Comparison of ENCODE assay signal across 27 cellular contexts in genomic region chr16:89288577-89288844, GRCh38.
"Had no signal": no experiment of that assay in that cellular context is flagged by ENCODE, and none has a peak within 500 bp of the region (broad histone marks: within the 10 kb centered on the region; RNA-seq: fewer than 3 reads in every experiment).

No MANE protein-coding gene starts in this region.

- H3K4me3 ChIP-seq: ascending aorta had no signal

- H3K9me3 Mint-ChIP-seq: activated CD4-positive, alpha-beta memory T cell treated with anti-CD3 and anti-CD28 coated beads, Interleukin-2, amount 10 ng/mL, durations not matched to agents 7 days and 5 days; activated naive CD4-positive, alpha-beta T cell treated with anti-CD3 and anti-CD28 coated beads, Interleukin-2, amount 50 U/mL, for 24 hours; activated naive CD8-positive, alpha-beta T cell treated with anti-CD3 and anti-CD28 coated beads, Interleukin-2, amount 10 ng/mL, durations not matched to agents 7 days and 5 days; activated T-helper 2 cell treated with anti-CD3 and anti-CD28 coated beads, Interferon-gamma antibody, Interleukin-2, Interleukin-4, amounts not matched to agents 10 μg/mL and 5 μg/mL and 100 μg/mL, durations not matched to agents 14 hours and 24 hours and 36 hours had no signal

- H3K4me1 ChIP-seq: ascending aorta had no signal

- H3K27me3 ChIP-seq: ascending aorta had no signal

- H3K27ac Mint-ChIP-seq: activated CD4-positive, alpha-beta memory T cell treated with anti-CD3 and anti-CD28 coated beads, Interleukin-2, amount 10 ng/mL, durations not matched to agents 7 days and 5 days; activated naive CD4-positive, alpha-beta T cell treated with anti-CD3 and anti-CD28 coated beads, Interleukin-2, amount 50 U/mL, for 24 hours; activated naive CD8-positive, alpha-beta T cell treated with anti-CD3 and anti-CD28 coated beads, Interleukin-2, amount 10 ng/mL, durations not matched to agents 7 days and 5 days; activated T-helper 2 cell treated with anti-CD3 and anti-CD28 coated beads, Interferon-gamma antibody, Interleukin-2, Interleukin-4, amounts not matched to agents 10 μg/mL and 5 μg/mL and 100 μg/mL, durations not matched to agents 14 hours and 24 hours and 36 hours had no signal

- H3K4me3 Mint-ChIP-seq: activated CD4-positive, alpha-beta memory T cell treated with anti-CD3 and anti-CD28 coated beads, Interleukin-2, amount 10 ng/mL, durations not matched to agents 7 days and 5 days; activated CD8-positive, alpha-beta memory T cell treated with anti-CD3 and anti-CD28 coated beads, Interleukin-2, amount 10 ng/mL, durations not matched to agents 7 days and 5 days; activated naive CD4-positive, alpha-beta T cell treated with anti-CD3 and anti-CD28 coated beads, Interleukin-2, amount 50 U/mL, for 24 hours; activated naive CD8-positive, alpha-beta T cell treated with anti-CD3 and anti-CD28 coated beads, Interleukin-2, amount 10 ng/mL, durations not matched to agents 7 days and 5 days had no signal

- H3K27ac ChIP-seq: ascending aorta, WERI-Rb-1 had no signal

- H3K9me3 ChIP-seq: ascending aorta had no signal

- DNase-seq: activated CD4-positive, alpha-beta memory T cell treated with anti-CD3 and anti-CD28 coated beads, Interleukin-2, amount 10 ng/mL, durations not matched to agents 7 days and 5 days; activated CD4-positive, alpha-beta T cell treated with anti-CD3 and anti-CD28 coated beads for 1 hour; activated CD4-positive, alpha-beta T cell treated with anti-CD3 and anti-CD28 coated beads for 48 hours; activated CD4-positive, CD25-positive, alpha-beta regulatory T cell; activated CD8-positive, alpha-beta memory T cell treated with anti-CD3 and anti-CD28 coated beads for 24 hours; activated CD8-positive, alpha-beta memory T cell treated with anti-CD3 and anti-CD28 coated beads, Interleukin-2, amount 10 ng/mL, durations not matched to agents 7 days and 5 days; activated CD8-positive, alpha-beta memory T cell treated with anti-CD3 and anti-CD28 coated beads, Interleukin-2, amount 50 U/mL, for 48 hours; activated gamma-delta T cell; activated naive CD4-positive, alpha-beta T cell treated with Interleukin-2 at 50 U/mL for 16 hours; activated naive CD8-positive, alpha-beta T cell treated with anti-CD3 and anti-CD28 coated beads, Interleukin-2, amount 10 ng/mL, durations not matched to agents 7 days and 5 days; amygdala; MM.1S; MV-4-11; NCI-H1092; NCI-H1436 treated with DMSO at 0.1 percent for 48 hours; NCI-H1694 treated with DMSO at 0.1 percent for 48 hours; NCI-H2029; NCI-H345; NCI-H524 treated with DMSO at 0.1 percent for 48 hours; SW 1271; T-helper 1 cell; T1000; WERI-Rb-1 had no signal

- ATAC-seq: activated CD8-positive, alpha-beta memory T cell treated with anti-CD3 and anti-CD28 coated beads, Interleukin-2, amount 10 ng/mL, durations not matched to agents 7 days and 5 days; Panc1 had no signal

- H3K27me3 Mint-ChIP-seq: activated CD4-positive, alpha-beta memory T cell treated with anti-CD3 and anti-CD28 coated beads, Interleukin-2, amount 10 ng/mL, durations not matched to agents 7 days and 5 days; activated CD8-positive, alpha-beta memory T cell treated with anti-CD3 and anti-CD28 coated beads, Interleukin-2, amount 10 ng/mL, durations not matched to agents 7 days and 5 days; activated naive CD4-positive, alpha-beta T cell treated with anti-CD3 and anti-CD28 coated beads, Interleukin-2, amount 50 U/mL, for 24 hours; activated naive CD8-positive, alpha-beta T cell treated with anti-CD3 and anti-CD28 coated beads, Interleukin-2, amount 10 ng/mL, durations not matched to agents 7 days and 5 days had no signal
